Comparison of ENCODE assay signal across 13 cellular contexts in the genomic region with DNA sequence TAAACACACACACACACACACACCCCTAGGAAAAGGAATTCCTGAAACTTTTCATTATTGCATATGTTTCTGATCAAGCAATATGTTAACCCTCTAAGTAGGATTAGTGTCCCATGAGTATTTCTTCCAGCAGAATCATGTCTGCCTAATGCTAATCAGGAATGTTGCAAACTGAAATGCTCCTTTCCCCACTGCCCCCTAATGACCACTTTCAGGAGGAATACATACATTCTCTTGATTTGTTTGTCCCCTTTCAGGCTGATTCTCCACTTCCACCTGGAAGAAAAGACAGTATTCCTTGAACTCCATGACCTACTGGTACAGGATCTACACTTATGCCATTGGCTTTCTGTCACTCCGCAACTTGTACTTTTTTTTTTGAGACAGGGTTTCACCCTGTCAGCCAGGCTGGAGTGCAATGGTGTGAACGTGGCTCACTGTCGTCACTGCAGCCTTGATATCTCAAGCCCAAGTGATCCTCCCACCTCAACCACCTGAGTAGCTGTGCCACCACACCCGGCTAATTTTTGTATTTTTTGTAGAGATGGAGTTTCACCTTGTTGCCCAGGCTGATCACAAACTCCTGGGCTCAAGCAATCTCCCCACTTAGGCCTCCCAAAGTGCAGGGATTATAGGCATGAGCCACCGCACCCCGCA.
"Had no signal": no experiment of that assay in that cellular context is flagged by ENCODE, and none has a peak within 500 bp of the region (broad histone marks: within the 10 kb centered on the region; RNA-seq: fewer than 3 reads in every experiment).

No MANE protein-coding gene starts in this region.

- H3K27me3 ChIP-seq: stomach, thyroid gland had no signal

- H3K4me1 Mint-ChIP-seq: nephron had no signal

- H3K27ac ChIP-seq: epithelial cell of prostate, stomach, thyroid gland had no signal

- H3K9me3 ChIP-seq: stomach, thyroid gland had no signal

- ATAC-seq: activated CD4-positive, CD25-positive, alpha-beta regulatory T cell treated with anti-CD3 and anti-CD28 coated beads, Interleukin-2, amount 50 U/mL, for 24 hours had no signal

- H3K4me3 Mint-ChIP-seq: central memory CD8-positive, alpha-beta T cell; nephron; T-helper 1 cell treated with Interleukin-12 subunit alpha and Interleukin-12 subunit beta and Interleukin-4 antibody, amounts not matched to agents 30 μg/mL and 1 μg/mL, for 36 hours had no signal

- H3K4me1 ChIP-seq: stomach, thyroid gland had no signal

- H3K27ac Mint-ChIP-seq: T-helper 1 cell treated with Interleukin-12 subunit alpha and Interleukin-12 subunit beta and Interleukin-4 antibody, amounts not matched to agents 30 μg/mL and 1 μg/mL, for 36 hours had no signal

- H3K9me3 Mint-ChIP-seq: central memory CD8-positive, alpha-beta T cell; nephron; T-helper 1 cell treated with Interleukin-12 subunit alpha and Interleukin-12 subunit beta and Interleukin-4 antibody, amounts not matched to agents 30 μg/mL and 1 μg/mL, for 36 hours had no signal

- H3K27me3 Mint-ChIP-seq: central memory CD8-positive, alpha-beta T cell had no signal

- H3K4me3 ChIP-seq: stomach, thyroid gland had no signal

- DNase-seq: activated CD4-positive, alpha-beta T cell treated with anti-CD3 and anti-CD28 coated beads, Interleukin-2, amount 50 U/mL, for 48 hours; activated naive CD4-positive, alpha-beta T cell treated with Interleukin-2 at 50 U/mL for 16 hours; cortex of kidney; effector memory CD4-positive, alpha-beta T cell; left cardiac atrium; stimulated activated CD4-positive, alpha-beta T cell treated with anti-CD3 and anti-CD28 coated beads, Interleukin-2, amount 100 ng/mL, for 48 hours; stomach; thyroid gland had no signal
